Comparison of ENCODE assay signal across 30 cellular contexts in genomic region chr18:66043009-66043408, GRCh38.
"Had no signal": no experiment of that assay in that cellular context is flagged by ENCODE, and none has a peak within 500 bp of the region (broad histone marks: within the 10 kb centered on the region; RNA-seq: fewer than 3 reads in every experiment).

No MANE protein-coding gene starts in this region.

- H3K27ac ChIP-seq: adrenal gland, ascending aorta, body of pancreas, brain microvascular endothelial cell, breast epithelium, cardiac muscle cell had no signal

- H3K36me3 ChIP-seq: adrenal gland, ascending aorta, brain microvascular endothelial cell, breast epithelium, cardiac muscle cell had no signal

- H3K4me3 ChIP-seq: adrenal gland, ascending aorta, body of pancreas, breast epithelium, cardiac muscle cell had no signal

- H3K9me3 ChIP-seq: adrenal gland, ascending aorta, body of pancreas, breast epithelium had no signal

- DNase-seq: activated effector memory CD4-positive, alpha-beta T cell treated with anti-CD3 and anti-CD28 coated beads, Interleukin-2, amount 50 U/mL, for 16 hours; activated effector memory CD4-positive, alpha-beta T cell treated with Interleukin-2 at 50 U/mL for 16 hours; activated gamma-delta T cell; activated gamma-delta T cell treated with Interleukin-2 at 50 U/mL for 16 hours; activated naive CD4-positive, alpha-beta T cell; activated naive CD4-positive, alpha-beta T cell treated with anti-CD3 and anti-CD28 coated beads for 36 hours; activated naive CD4-positive, alpha-beta T cell treated with anti-CD3 and anti-CD28 coated beads, Interleukin-2, amount 10 ng/mL, durations not matched to agents 7 days and 5 days; activated naive CD4-positive, alpha-beta T cell treated with anti-CD3 and anti-CD28 coated beads, Interleukin-2, amount 50 U/mL, for 16 hours; activated naive CD4-positive, alpha-beta T cell treated with Interleukin-2 at 50 U/mL for 16 hours; activated naive CD8-positive, alpha-beta T cell treated with anti-CD3 and anti-CD28 coated beads for 36 hours; activated naive CD8-positive, alpha-beta T cell treated with anti-CD3 and anti-CD28 coated beads, Interleukin-2, amount 10 ng/mL, durations not matched to agents 7 days and 5 days; activated naive CD8-positive, alpha-beta T cell treated with anti-CD3 and anti-CD28 coated beads, Interleukin-2, amount 50 U/mL, for 24 hours; activated T-cell treated with anti-CD3 and anti-CD28 coated beads, Interleukin-2, amount 50 U/mL, for 1 hour; activated T-cell treated with anti-CD3 and anti-CD28 coated beads, Interleukin-2, amount 50 U/mL, for 24 hours; activated T-cell treated with anti-CD3 and anti-CD28 coated beads, Interleukin-2, amount 50 U/mL, for 4 hours; activated T-cell treated with anti-CD3 and anti-CD28 coated beads, Interleukin-2, amount 50 U/mL, for 48 hours; activated T-cell treated with anti-CD3 and anti-CD28 coated beads, Interleukin-2, amount 50 U/mL, for 72 hours; adrenal gland; amniotic stem cell; amygdala; anterior cingulate cortex; aorta; body of pancreas; brain microvascular endothelial cell; caudate nucleus; central memory CD4-positive, alpha-beta T cell; cerebellar nuclear complex had no signal

- H3K4me1 ChIP-seq: adrenal gland, ascending aorta, breast epithelium had no signal
